Comparison of ENCODE assay signal across 8 cellular contexts in genomic region chr2:143161982-143162837, GRCh38. TPM values are rescaled to one million over a fixed set of nuclear protein-coding genes. Genes with fewer than 3 reads are reported as not detected.
A peak's percentile ranks its signal among the peaks of the same experiment; 100 is the strongest.
DNase-seq lines count a peak whose midpoint lies in the region; ATAC-seq, FAIRE-seq and TF ChIP-seq lines count a peak whose summit lies in the region.

No MANE protein-coding gene starts in this region.

- H3K9me3 Mint-ChIP-seq in activated naive CD4-positive, alpha-beta T cell treated with anti-CD3 and anti-CD28 coated beads, Interleukin-2, amount 10 ng/mL, durations not matched to agents 7 days and 5 days, result no peaks in the 10 kb centered on the region

- no peaks in the 10 kb centered on the region for H3K9me3 ChIP-seq in PC-9 (ENCODE audit: insufficient read depth, low read depth)
- H3K9me3 ChIP-seq in skeletal muscle satellite cell (replicated peaks; ENCODE audit: low read length), result no peaks in the 10 kb centered on the region

- no TSS peak for BruUV-seq in PC-9 (replicated peaks; lab: Mats Ljungman, UMichigan)

- H3K27me3 ChIP-seq in PC-9 (ENCODE audit: insufficient read depth, low read depth), result no peaks in the 10 kb centered on the region
- peaks cover 8% of the 10 kb centered on the region for H3K27me3 ChIP-seq in skeletal muscle satellite cell (ENCODE audit: control insufficient read depth, insufficient read depth, low read length)

- H3K4me3 Mint-ChIP-seq in activated naive CD4-positive, alpha-beta T cell treated with anti-CD3 and anti-CD28 coated beads, Interleukin-2, amount 10 ng/mL, durations not matched to agents 7 days and 5 days, result no peak overlapping the region

- H3K4me3 ChIP-seq in PC-9, result no peak overlapping the region
- H3K4me3 ChIP-seq in skeletal muscle satellite cell (ENCODE audit: low read length), result no peak overlapping the region

- peak overlapping the region; percentile 33; the same call in 1 of the 2 replicates for H2AFZ ChIP-seq in PC-9

- intact Hi-C loops in PC-9 (cut with micrococcal nuclease; ENCODE audit: unreplicated experiment) (loop anchor here (2.0 kb wide), 1 partner anchor 97 kb away; no protein-coding TSS in a partner anchor), left cardiac atrium (cut with DNase I) (loop anchor here in 1 of 2 donors (5.0 kb wide), 1 partner anchor 60 kb away; no protein-coding TSS in a partner anchor)

- POLR2A ChIA-PET in PC-9 (lab: Charles Lee; ENCODE audit: unreplicated experiment), result no interaction called here

- CTCF ChIA-PET in PC-9 (lab: Charles Lee), result interaction anchor here (0.6 kb wide), 2 partner anchors 18 to 130 kb away, joined by 3 read pairs; no protein-coding TSS in a partner anchor
- CTCF ChIA-PET in activated naive CD4-positive, alpha-beta T cell treated with anti-CD3 and anti-CD28 coated beads, Interleukin-2, amount 10 ng/mL, durations not matched to agents 7 days and 5 days (lab: Charles Lee), result interaction anchor here (1.1 to 4.9 kb wide), 16 partner anchors 11 to 129 kb away, joined by 3 to 39 read pairs (median 6); no protein-coding TSS in a partner anchor

- FAIRE-seq in D721Med (lab: Jason Lieb, UNC), result peak; percentile 94

- no peak overlapping the region for H3K27ac ChIP-seq in PC-9

- H3K79me2 ChIP-seq in PC-9 (ENCODE audit: low read depth), result no peaks in the 10 kb centered on the region

- H3K27ac Mint-ChIP-seq in activated naive CD4-positive, alpha-beta T cell treated with anti-CD3 and anti-CD28 coated beads, Interleukin-2, amount 10 ng/mL, durations not matched to agents 7 days and 5 days, result peak overlapping the region; percentile 59

- no peaks in the 10 kb centered on the region for H3F3A ChIP-seq in PC-9 (ENCODE audit: insufficient read depth, low read depth)

- TF ChIP-seq CTCF in D721Med (IDR thresholded peaks at IDR 0.05; ENCODE audit: insufficient read depth, missing control alignments) (peak; percentile 92), PC-9 (conservative IDR thresholded peaks at IDR 0.05) (peak; percentile 75)

- H3K27me3 Mint-ChIP-seq in activated naive CD4-positive, alpha-beta T cell treated with anti-CD3 and anti-CD28 coated beads, Interleukin-2, amount 10 ng/mL, durations not matched to agents 7 days and 5 days, result no peaks in the 10 kb centered on the region

- H3K36me3 ChIP-seq in PC-9 (ENCODE audit: low read depth) (no peaks in the 10 kb centered on the region), skeletal muscle satellite cell (ENCODE audit: insufficient read depth, low read length) (no peaks in the 10 kb centered on the region)

- peaks cover 64% of the 10 kb centered on the region for H3K36me3 Mint-ChIP-seq in activated naive CD4-positive, alpha-beta T cell treated with anti-CD3 and anti-CD28 coated beads, Interleukin-2, amount 10 ng/mL, durations not matched to agents 7 days and 5 days

- H3K4me1 Mint-ChIP-seq in activated naive CD4-positive, alpha-beta T cell treated with anti-CD3 and anti-CD28 coated beads, Interleukin-2, amount 10 ng/mL, durations not matched to agents 7 days and 5 days, result peaks cover 75% of the 10 kb centered on the region

- no peaks in the 10 kb centered on the region for H4K20me1 ChIP-seq in PC-9 (ENCODE audit: insufficient read depth)

- no peaks in the 10 kb centered on the region for H3K9me2 ChIP-seq in PC-9 (ENCODE audit: insufficient read depth)

- peak; percentile 67 for ATAC-seq in GM19397 (IDR thresholded peaks at IDR 0.05; ENCODE audit: unreplicated experiment)
- ATAC-seq in HG03457 (IDR thresholded peaks at IDR 0.05; ENCODE audit: unreplicated experiment), result peak; percentile 84
- ATAC-seq in left cardiac atrium, result peak; percentile 81 to 89
- no peak for ATAC-seq in HG02970 (IDR thresholded peaks at IDR 0.05; ENCODE audit: low FRiP score, unreplicated experiment)

- H3K9ac ChIP-seq in skeletal muscle satellite cell (ENCODE audit: low read depth, low read length), result no peak overlapping the region

- DNase-seq in D721Med (ENCODE audit: insufficient read length, low spot score), result no peak
- DNase-seq in PC-9, result peak in 1 of 2 experiments; percentile 9
- peak; percentile 70 for DNase-seq in activated naive CD4-positive, alpha-beta T cell treated with anti-CD3 and anti-CD28 coated beads, Interleukin-2, amount 10 ng/mL, durations not matched to agents 7 days and 5 days
- DNase-seq in left cardiac atrium, result peak; percentile 16

- peak overlapping the region; percentile 23; the same call in 1 of the 2 replicates for H3K4me2 ChIP-seq in PC-9
- H3K4me2 ChIP-seq in skeletal muscle satellite cell (ENCODE audit: low read length), result peak overlapping the region; percentile 33

- no peaks in the 10 kb centered on the region for H3K4me1 ChIP-seq in PC-9 (replicated peaks; ENCODE audit: insufficient read depth)
- no peaks in the 10 kb centered on the region for H3K4me1 ChIP-seq in skeletal muscle satellite cell (ENCODE audit: control insufficient read depth, insufficient read depth, low read length)

RNA-seq across cellular contexts. Expression of gene ARHGAP15, which starts 33.0 kb away (rescaled TPM):
- not detected in 2 replicates for total RNA-seq in PC-9 (2021)
- 1 to 10 TPM; 7.2 to 8.7 TPM for total RNA-seq in left cardiac atrium
- under 0.01 TPM in 1 of 2 replicates, not detected in the other for total RNA-seq in skeletal muscle satellite cell (2012; rRNA removed)
